8 cellular contexts compared by ENCODE assay signal in genomic region chr18:2660849-2661248, GRCh38. TPM values are rescaled to one million over a fixed set of nuclear protein-coding genes. Genes with fewer than 3 reads are reported as not detected.
DNase-seq lines count a peak whose midpoint lies in the region; ATAC-seq, FAIRE-seq and TF ChIP-seq lines count a peak whose summit lies in the region.
"Not testable (repeated sequence)": the region's sequence is repeated elsewhere in the genome, so short reads cannot be mapped to it uniquely, and the experiment has no call there.

No MANE protein-coding gene starts in this region.

- not testable (repeated sequence) for H3K27me3 Mint-ChIP-seq in CD4-positive, alpha-beta T cell; IgD-negative memory B cell; T-helper 17 cell; activated CD8-positive, alpha-beta T cell treated with anti-CD3 and anti-CD28 coated beads, Interleukin-2, amount 10 ng/mL, durations not matched to agents 7 days and 5 days (ENCODE audit: low read depth); activated naive CD4-positive, alpha-beta T cell treated with anti-CD3 and anti-CD28 coated beads for 36 hours (ENCODE audit: low read depth); naive B cell

- peaks cover 97% of the 10 kb centered on the region for H3K79me2 ChIP-seq in K562 (ENCODE audit: control insufficient read depth, insufficient read depth, low read length)

- not testable (repeated sequence) for TF ChIP-seq EP300 in K562 (IDR thresholded peaks at IDR 0.05; ENCODE audit: low read length)

- not testable (repeated sequence) for TF ChIP-seq RAD21 in K562 (CRISPR knock-in tag; conservative IDR thresholded peaks at IDR 0.05 in 1 of 2, IDR thresholded peaks at IDR 0.05 in 1 of 2)

- BruUV-seq in K562 (replicated peaks; lab: Mats Ljungman, UMichigan): not testable (repeated sequence)

- 95% methylated on average over 3 of the region's 3 CpGs for WGBS in K562 (ENCODE audit: insufficient coverage, low coverage, missing lambda C conversion rate)

- peaks cover 65% of the 10 kb centered on the region for H3K4me1 Mint-ChIP-seq in CD4-positive, alpha-beta T cell (ENCODE audit: low read depth)
- H3K4me1 Mint-ChIP-seq in IgD-negative memory B cell (peaks cover 43 to 54% (median 44%) of the 10 kb centered on the region in 3 donors), T-helper 17 cell (peaks cover 47% of the 10 kb centered on the region), naive B cell (peaks cover 48 to 69% (median 68%) of the 10 kb centered on the region in 3 donors)
- peaks cover 53% of the 10 kb centered on the region for H3K4me1 Mint-ChIP-seq in activated CD8-positive, alpha-beta T cell treated with anti-CD3 and anti-CD28 coated beads, Interleukin-2, amount 10 ng/mL, durations not matched to agents 7 days and 5 days (ENCODE audit: low read depth)
- H3K4me1 Mint-ChIP-seq in activated naive CD4-positive, alpha-beta T cell treated with anti-CD3 and anti-CD28 coated beads for 36 hours (ENCODE audit: low read depth): peaks cover 61% of the 10 kb centered on the region

- H3K4me3 Mint-ChIP-seq in CD4-positive, alpha-beta T cell: peak overlapping the region; percentile 2
- peak overlapping the region; percentile 48 to 65 (median 55) for H3K4me3 Mint-ChIP-seq in IgD-negative memory B cell
- peak overlapping the region; percentile 83 for H3K4me3 Mint-ChIP-seq in T-helper 17 cell
- not testable (repeated sequence) for H3K4me3 Mint-ChIP-seq in activated CD8-positive, alpha-beta T cell treated with anti-CD3 and anti-CD28 coated beads, Interleukin-2, amount 10 ng/mL, durations not matched to agents 7 days and 5 days; activated naive CD4-positive, alpha-beta T cell treated with anti-CD3 and anti-CD28 coated beads for 36 hours
- H3K4me3 Mint-ChIP-seq in naive B cell: peak overlapping the region in 5 of 8 donors; percentile 20 to 66 (median 47)

- H3K36me3 ChIP-seq in K562 (ENCODE audit: control insufficient read depth, insufficient read depth, low read length) (peaks cover 25% of the 10 kb centered on the region), neutrophil (peaks cover 54% of the 10 kb centered on the region)

- not testable (repeated sequence) for H3K27me3 ChIP-seq in CD4-positive, alpha-beta T cell (ENCODE audit: control insufficient read depth, insufficient read depth, low read length); K562 (ENCODE audit: control insufficient read depth in 2 of 2, insufficient read depth in 2 of 2, low read length in 2 of 2); neutrophil

- peak overlapping the region; percentile 6 for H3K27ac Mint-ChIP-seq in CD4-positive, alpha-beta T cell
- H3K27ac Mint-ChIP-seq in IgD-negative memory B cell: peak overlapping the region in 2 of 3 donors; percentile 7 to 8
- H3K27ac Mint-ChIP-seq in T-helper 17 cell: peak overlapping the region; percentile 93
- peak overlapping the region; percentile 8 for H3K27ac Mint-ChIP-seq in activated CD8-positive, alpha-beta T cell treated with anti-CD3 and anti-CD28 coated beads, Interleukin-2, amount 10 ng/mL, durations not matched to agents 7 days and 5 days
- peak overlapping the region; percentile 33 for H3K27ac Mint-ChIP-seq in activated naive CD4-positive, alpha-beta T cell treated with anti-CD3 and anti-CD28 coated beads for 36 hours
- peak overlapping the region in 3 of 6 donors; percentile 33 to 81 (median 38) for H3K27ac Mint-ChIP-seq in naive B cell

- H3K9ac ChIP-seq in K562 (ENCODE audit: insufficient read depth in 1 of 2, low read depth in 2 of 2, low read length in 2 of 2): not testable (repeated sequence)

- not testable (repeated sequence) for H2AFZ ChIP-seq in K562 (ENCODE audit: low read depth, low read length)

- not testable (repeated sequence) for H3K4me3 ChIP-seq in K562
- peak overlapping the region in 1 of 2 experiments; percentile 94 for H3K4me3 ChIP-seq in neutrophil (ENCODE audit: low read depth in 1 of 2, low read length in 1 of 2)

- ATAC-seq in CD4-positive, alpha-beta T cell (ENCODE audit: poor library complexity); T-helper 17 cell; activated CD8-positive, alpha-beta T cell treated with anti-CD3 and anti-CD28 coated beads, Interleukin-2, amount 10 ng/mL, durations not matched to agents 7 days and 5 days; K562; naive B cell (ENCODE audit: low read depth in 2 of 2): not testable (repeated sequence)

- POLR2A ChIA-PET in CD4-positive, alpha-beta T cell (lab: Charles Lee); activated CD8-positive, alpha-beta T cell treated with anti-CD3 and anti-CD28 coated beads, Interleukin-2, amount 10 ng/mL, durations not matched to agents 7 days and 5 days (lab: Charles Lee); K562 (lab: Yijun Ruan, JAX): not testable (repeated sequence)

- not testable (repeated sequence) for DNase-seq in CD4-positive, alpha-beta T cell; T-helper 17 cell; activated CD8-positive, alpha-beta T cell treated with anti-CD3 and anti-CD28 coated beads, Interleukin-2, amount 10 ng/mL, durations not matched to agents 7 days and 5 days; activated naive CD4-positive, alpha-beta T cell treated with anti-CD3 and anti-CD28 coated beads for 36 hours; K562 (ENCODE audit: extremely low read depth in 1 of 4, low spot score in 3 of 4); naive B cell

- TF ChIP-seq POLR2A in K562 (conservative IDR thresholded peaks at IDR 0.05): 0 out of 2 replicates have a peak, but pooled peaks have one; percentile 19

- H3K4me1 ChIP-seq in K562 (replicated peaks in 1 of 2; ENCODE audit: control insufficient read depth in 2 of 2, insufficient read depth in 2 of 2, low read length in 2 of 2) (peaks cover 9 to 16% of the 10 kb centered on the region in 2 experiments; a peak in 3 of 5 replicates), neutrophil (ENCODE audit: control insufficient read depth in 1 of 2, insufficient read depth in 1 of 2, low read depth in 1 of 2, low read length in 1 of 2) (peaks cover 56 to 70% of the 10 kb centered on the region in 2 experiments)

- in situ Hi-C loops in K562 (cut with MboI): not testable (repeated sequence)

- not testable (repeated sequence) for H3K9me3 ChIP-seq in CD4-positive, alpha-beta T cell (ENCODE audit: control insufficient read depth, low read length); T-helper 17 cell (ENCODE audit: control insufficient read depth, low read length, poor library complexity, severe bottlenecking); K562 (replicated peaks; ENCODE audit: control insufficient read depth, insufficient read depth, low read depth, low read length); neutrophil

- TF ChIP-seq CTCF in CD4-positive, alpha-beta T cell (IDR thresholded peaks at IDR 0.05); K562 (IDR thresholded peaks at IDR 0.05 in 2 of 3, conservative IDR thresholded peaks at IDR 0.05 in 1 of 3; ENCODE audit: insufficient read depth in 2 of 3, low read depth in 1 of 3, low read length in 3 of 3); neutrophil (IDR thresholded peaks at IDR 0.05): not testable (repeated sequence)

- not testable (repeated sequence) for H3K9me1 ChIP-seq in K562 (ENCODE audit: control insufficient read depth, insufficient read depth, low read length)

- CTCF ChIA-PET in CD4-positive, alpha-beta T cell (lab: Charles Lee); activated CD8-positive, alpha-beta T cell treated with anti-CD3 and anti-CD28 coated beads, Interleukin-2, amount 10 ng/mL, durations not matched to agents 7 days and 5 days (lab: Charles Lee); activated naive CD4-positive, alpha-beta T cell treated with anti-CD3 and anti-CD28 coated beads for 36 hours (lab: Charles Lee); K562 (lab: Yijun Ruan, JAX; ENCODE audit: low intra/inter-chr PET ratio): not testable (repeated sequence)

- H3K9me3 Mint-ChIP-seq in CD4-positive, alpha-beta T cell; IgD-negative memory B cell; activated CD8-positive, alpha-beta T cell treated with anti-CD3 and anti-CD28 coated beads, Interleukin-2, amount 10 ng/mL, durations not matched to agents 7 days and 5 days (ENCODE audit: insufficient read depth); activated naive CD4-positive, alpha-beta T cell treated with anti-CD3 and anti-CD28 coated beads for 36 hours; naive B cell: not testable (repeated sequence)

- not testable (repeated sequence) for H3K4me2 ChIP-seq in K562 (ENCODE audit: insufficient read depth, low read length)

- not testable (repeated sequence) for FAIRE-seq in K562 (lab: Jason Lieb, UNC)

- peaks cover 82% of the 10 kb centered on the region for H3K36me3 Mint-ChIP-seq in CD4-positive, alpha-beta T cell (ENCODE audit: low read depth)
- H3K36me3 Mint-ChIP-seq in IgD-negative memory B cell: peaks cover 17% of the 10 kb centered on the region
- H3K36me3 Mint-ChIP-seq in T-helper 17 cell (ENCODE audit: low read depth): not testable (repeated sequence)
- peaks cover 67% of the 10 kb centered on the region for H3K36me3 Mint-ChIP-seq in activated CD8-positive, alpha-beta T cell treated with anti-CD3 and anti-CD28 coated beads, Interleukin-2, amount 10 ng/mL, durations not matched to agents 7 days and 5 days (ENCODE audit: low read depth)
- peaks cover 40% of the 10 kb centered on the region for H3K36me3 Mint-ChIP-seq in activated naive CD4-positive, alpha-beta T cell treated with anti-CD3 and anti-CD28 coated beads for 36 hours (ENCODE audit: low read depth)
- H3K36me3 Mint-ChIP-seq in naive B cell: peaks cover 8 to 29% of the 10 kb centered on the region in 2 donors

- H4K20me1 ChIP-seq in K562 (replicated peaks; ENCODE audit: control insufficient read depth, insufficient read depth, low read length): peaks cover 27% of the 10 kb centered on the region; the same call in 1 of the 2 replicates

- intact Hi-C loops in CD4-positive, alpha-beta T cell (cut with DNase I, micrococcal nuclease); activated naive CD4-positive, alpha-beta T cell treated with anti-CD3 and anti-CD28 coated beads for 36 hours (cut with micrococcal nuclease); K562 (cut with micrococcal nuclease): not testable (repeated sequence)

- H3K27ac ChIP-seq in CD4-positive, alpha-beta T cell (ENCODE audit: low read depth, low read length); K562 (ENCODE audit: extremely low read depth, low read depth, low read length): not testable (repeated sequence)
- H3K27ac ChIP-seq in neutrophil: peak overlapping the region; percentile 34

RNA-seq across cellular contexts. Expression of gene SMCHD1, which starts 5.3 kb away (rescaled TPM):
- 100 to 1,000 TPM; 357 to 359 TPM for total RNA-seq in CD4-positive, alpha-beta T cell
- polyA plus RNA-seq in IgD-negative memory B cell: 54.0 TPM
- total RNA-seq in T-helper 17 cell: 100 to 1,000 TPM; 288 to 316 TPM
- 100 to 1,000 TPM; 137 to 142 TPM for total RNA-seq in activated CD8-positive, alpha-beta T cell treated with anti-CD3 and anti-CD28 coated beads, Interleukin-2, amount 10 ng/mL, durations not matched to agents 7 days and 5 days
- 10 to 100 TPM; 91.3 to 91.5 TPM for total RNA-seq in activated naive CD4-positive, alpha-beta T cell treated with anti-CD3 and anti-CD28 coated beads for 36 hours
- 142 and 837 TPM in 2 replicates for total RNA-seq in K562 (2011; cell fraction: chromatin; rRNA removed; ENCODE audit: low replicate concordance)
- total RNA-seq in K562 (2011; cell fraction: nucleolus; rRNA removed): 44.9 and 97.0 TPM in 2 replicates
- total RNA-seq in K562 (2011; cell fraction: nucleoplasm; rRNA removed): 201 and 257 TPM in 2 replicates
- total RNA-seq in K562 (2014; rRNA removed): 68.5 and 83.0 TPM in 2 replicates
- 119 and 130 TPM in 2 replicates for total RNA-seq in K562 (2014; rRNA removed; fragmentation: Illumina TruSeq; extraction: Trizol)
- 131 and 144 TPM in 2 replicates for total RNA-seq in K562 (2015; rRNA removed; fragmentation: Illumina TruSeq; extraction: Trizol)
- 65.2 and 71.1 TPM in 2 replicates for total RNA-seq in K562 (2021)
- polyA plus RNA-seq in K562 (2011; rRNA removed): 71.4 and 72.7 TPM in 2 replicates
- 8.8 and 31.4 TPM in 2 replicates for polyA plus RNA-seq in K562 (2011; cell fraction: cytosol; rRNA removed)
- polyA plus RNA-seq in K562 (2011; cell fraction: nucleus; rRNA removed): 72.9 and 143 TPM in 2 replicates
- 31.5 and 37.2 TPM in 2 replicates for polyA plus RNA-seq in K562 (2012)
- polyA plus RNA-seq in K562 (2014; fragmentation: Illumina TruSeq; extraction: Trizol): 64.4 and 76.4 TPM in 2 replicates
- polyA plus RNA-seq in K562 (2014; fragmentation: Nextera tagmentation; extraction: Ambion mirVana): 1 to 10 TPM; 6.3 to 6.6 TPM
- 48.5 and 58.2 TPM in 2 replicates for polyA plus RNA-seq in K562 (2014; rRNA removed)
- 235 and 351 TPM in 2 replicates for polyA minus RNA-seq in K562 (2011; rRNA and poly(A)+ RNA removed)
- 91.7 and 120 TPM in 2 replicates for polyA minus RNA-seq in K562 (2011; cell fraction: cytosol; rRNA and poly(A)+ RNA removed)
- 163 and 443 TPM in 2 replicates for polyA minus RNA-seq in K562 (2011; cell fraction: nucleus; rRNA and poly(A)+ RNA removed)
- 10 to 100 TPM; 46.7 to 94.7 (median 68.9) TPM for polyA plus RNA-seq in naive B cell (ENCODE audit: low read depth in 6 of 6)
